Comparison of ENCODE assay signal across 1 cellular context in genomic region chr19:40502081-40502480, GRCh38.
TF ChIP-seq lines count a peak whose summit lies in the region.

No MANE protein-coding gene starts in this region.

TF ChIP-seq in GM23338, 12 proteins besides CTCF, POLR2A, EP300 and RAD21 (continued from another document):
- TF ChIP-seq REST (IDR thresholded peaks at IDR 0.05; ENCODE audit: unreplicated experiment) (no peak), ZNF114 (CRISPR knock-in tag; IDR thresholded peaks at IDR 0.05) (no peak), STAT1 (IDR thresholded peaks at IDR 0.05; ENCODE audit: unreplicated experiment) (no peak), ZNF331 (CRISPR knock-in tag; IDR thresholded peaks at IDR 0.05; ENCODE audit: low read depth) (no peak), POLR2AphosphoS5 (IDR thresholded peaks at IDR 0.05; ENCODE audit: low read depth) (no peak), EZH2 (IDR thresholded peaks at IDR 0.05; ENCODE audit: low read depth, unreplicated experiment) (no peak), ETS1 (IDR thresholded peaks at IDR 0.05) (no peak), EZH2phosphoT487 (IDR thresholded peaks at IDR 0.05; ENCODE audit: unreplicated experiment) (no peak)
